Comparison of ENCODE assay signal across 8 cellular contexts in genomic region chr9:136991993-136992818, GRCh38. TPM values are rescaled to one million over a fixed set of nuclear protein-coding genes. Genes with fewer than 3 reads are reported as not detected.
DNase-seq lines count a peak whose midpoint lies in the region; ATAC-seq and TF ChIP-seq lines count a peak whose summit lies in the region.

TSS of gene PAXX (plus strand) at chr9:136992422. CDS start at chr9:136992444, 22 bp downstream.

- CTCF ChIA-PET in activated CD4-positive, alpha-beta memory T cell treated with anti-CD3 and anti-CD28 coated beads, Interleukin-2, amount 10 ng/mL, durations not matched to agents 7 days and 5 days (lab: Charles Lee) = interaction anchor here (0.6 to 2.9 kb wide), 15 partner anchors 14 to 290 kb away, joined by 3 to 17 read pairs (median 4); partner anchors contain the start of genes AJM1, NPDC1 and SAPCD2

- peaks cover 55% of the 10 kb centered on the region for H3K4me1 ChIP-seq in lower lobe of right lung

- no peaks in the 10 kb centered on the region for H3K27me3 ChIP-seq in lower lobe of right lung (ENCODE audit: low read depth)

- peak within 1 kb of the TSS; percentile 81 for H3K27ac Mint-ChIP-seq in activated CD4-positive, alpha-beta memory T cell treated with anti-CD3 and anti-CD28 coated beads, Interleukin-2, amount 10 ng/mL, durations not matched to agents 7 days and 5 days

- no peak for TF ChIP-seq CTCF in lower lobe of right lung (IDR thresholded peaks at IDR 0.05)

- H3K4me3 Mint-ChIP-seq in activated CD4-positive, alpha-beta memory T cell treated with anti-CD3 and anti-CD28 coated beads, Interleukin-2, amount 10 ng/mL, durations not matched to agents 7 days and 5 days = peak within 1 kb of the TSS; percentile 78

- H3K36me3 Mint-ChIP-seq in activated CD4-positive, alpha-beta memory T cell treated with anti-CD3 and anti-CD28 coated beads, Interleukin-2, amount 10 ng/mL, durations not matched to agents 7 days and 5 days (ENCODE audit: low read depth) = peaks cover 10% of the 10 kb centered on the region

- no peaks in the 10 kb centered on the region for H3K9me3 ChIP-seq in lower lobe of right lung

- DNase-seq in C1 segment of cervical spinal cord (lab: John Stamatoyannopoulos, UW) = peak; percentile 34 to 90 (median 80)
- DNase-seq in GM19240 (ENCODE audit: insufficient read length, low spot score) = peak; percentile 99
- peak; percentile 88 for DNase-seq in NCI-H774 (lab: John Stamatoyannopoulos, UW)
- peak; percentile 95 for DNase-seq in activated CD4-positive, alpha-beta memory T cell treated with anti-CD3 and anti-CD28 coated beads, Interleukin-2, amount 10 ng/mL, durations not matched to agents 7 days and 5 days
- DNase-seq in ecto neural progenitor cell (ENCODE audit: low spot score) = peak; percentile 94
- DNase-seq in lower lobe of right lung = peak; percentile 97
- DNase-seq in stimulated activated CD4-positive, alpha-beta T cell treated with anti-CD3 and anti-CD28 coated beads, TNF-alpha, amount 100 ng/mL, for 1 hour (ENCODE audit: low read depth in 3 of 3, low spot score in 1 of 3) = peak; percentile 80 to 95 (median 87)

- peaks cover 16% of the 10 kb centered on the region for H3K36me3 ChIP-seq in lower lobe of right lung

- peak within 1 kb of the TSS; percentile 85 for H3K27ac ChIP-seq in lower lobe of right lung

- POLR2A ChIA-PET in activated CD4-positive, alpha-beta memory T cell treated with anti-CD3 and anti-CD28 coated beads, Interleukin-2, amount 10 ng/mL, durations not matched to agents 7 days and 5 days (lab: Charles Lee) = interaction anchor here (0.6 to 3.7 kb wide), 24 partner anchors 8 to 264 kb away, joined by 3 to 29 read pairs (median 5); partner anchors contain the start of genes FBXW5, MAN1B1, PTGDS and SAPCD2

- H3K4me1 Mint-ChIP-seq in activated CD4-positive, alpha-beta memory T cell treated with anti-CD3 and anti-CD28 coated beads, Interleukin-2, amount 10 ng/mL, durations not matched to agents 7 days and 5 days = peaks cover 36% of the 10 kb centered on the region

- intact Hi-C loops in lower lobe of right lung (cut with DNase I) = no loop called here

- ATAC-seq in HG03457 (IDR thresholded peaks at IDR 0.05; ENCODE audit: unreplicated experiment) (peak; percentile 56), lower lobe of right lung (peak; percentile 86 to 92)

- no peaks in the 10 kb centered on the region for H3K9me3 Mint-ChIP-seq in activated CD4-positive, alpha-beta memory T cell treated with anti-CD3 and anti-CD28 coated beads, Interleukin-2, amount 10 ng/mL, durations not matched to agents 7 days and 5 days

- H3K4me3 ChIP-seq in lower lobe of right lung = peak within 1 kb of the TSS; percentile 90

- H3K27me3 Mint-ChIP-seq in activated CD4-positive, alpha-beta memory T cell treated with anti-CD3 and anti-CD28 coated beads, Interleukin-2, amount 10 ng/mL, durations not matched to agents 7 days and 5 days = peaks cover 27% of the 10 kb centered on the region

RNA-seq across cellular contexts. Expression of gene PAXX, which starts in this region (rescaled TPM):
- 10 to 100 TPM; 64.4 to 68.5 TPM for total RNA-seq in activated CD4-positive, alpha-beta memory T cell treated with anti-CD3 and anti-CD28 coated beads, Interleukin-2, amount 10 ng/mL, durations not matched to agents 7 days and 5 days
- 45.1 TPM for total RNA-seq in lower lobe of right lung

Comparison
In these comparisons a context has a peak if more than half of its experiments do, and no peak if none do; other contexts are left out.
1. Peak in every context shown above with its lines: DNase-seq, ATAC-seq, H3K4me3 ChIP-seq and H3K27ac ChIP-seq.